Comparison of ENCODE assay signal across 1 cellular context in the genomic region with DNA sequence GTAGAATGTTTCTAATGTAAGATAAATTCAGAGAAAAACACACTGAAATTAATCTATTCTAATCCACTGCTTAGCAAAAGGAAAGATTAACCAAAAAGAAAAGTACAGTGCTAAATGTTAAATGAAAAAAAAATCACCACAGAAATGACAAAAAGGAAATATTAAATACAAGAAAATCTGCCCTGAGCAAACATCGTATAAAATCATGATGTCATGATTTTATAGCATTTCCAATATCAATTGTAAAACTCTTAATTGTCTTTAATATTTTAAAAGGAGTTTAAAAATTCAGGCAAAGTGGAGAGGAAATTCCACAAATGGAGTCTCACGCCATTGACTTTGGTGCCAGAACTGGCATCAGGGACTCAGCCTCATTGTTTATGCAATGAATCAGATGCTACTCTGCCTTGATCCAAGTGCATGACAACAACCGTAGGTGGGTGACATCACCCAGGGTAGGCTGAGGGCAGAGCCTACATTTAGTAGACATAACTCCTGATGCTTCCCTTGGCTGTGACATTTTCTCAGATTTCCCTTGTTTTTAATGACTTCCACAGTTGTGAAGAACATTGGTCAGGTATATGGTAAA.
TF ChIP-seq lines count a peak whose summit lies in the region.

No MANE protein-coding gene starts in this region.

TF ChIP-seq in H1, 55 proteins besides CTCF, POLR2A, EP300 and RAD21 (continued from another document):
- TF ChIP-seq RNF2 (IDR thresholded peaks at IDR 0.05; ENCODE audit: borderline replicate concordance, low read depth, low read length, missing control alignments, poor library complexity, severe bottlenecking), result no peak
- TF ChIP-seq, protein P1, sequence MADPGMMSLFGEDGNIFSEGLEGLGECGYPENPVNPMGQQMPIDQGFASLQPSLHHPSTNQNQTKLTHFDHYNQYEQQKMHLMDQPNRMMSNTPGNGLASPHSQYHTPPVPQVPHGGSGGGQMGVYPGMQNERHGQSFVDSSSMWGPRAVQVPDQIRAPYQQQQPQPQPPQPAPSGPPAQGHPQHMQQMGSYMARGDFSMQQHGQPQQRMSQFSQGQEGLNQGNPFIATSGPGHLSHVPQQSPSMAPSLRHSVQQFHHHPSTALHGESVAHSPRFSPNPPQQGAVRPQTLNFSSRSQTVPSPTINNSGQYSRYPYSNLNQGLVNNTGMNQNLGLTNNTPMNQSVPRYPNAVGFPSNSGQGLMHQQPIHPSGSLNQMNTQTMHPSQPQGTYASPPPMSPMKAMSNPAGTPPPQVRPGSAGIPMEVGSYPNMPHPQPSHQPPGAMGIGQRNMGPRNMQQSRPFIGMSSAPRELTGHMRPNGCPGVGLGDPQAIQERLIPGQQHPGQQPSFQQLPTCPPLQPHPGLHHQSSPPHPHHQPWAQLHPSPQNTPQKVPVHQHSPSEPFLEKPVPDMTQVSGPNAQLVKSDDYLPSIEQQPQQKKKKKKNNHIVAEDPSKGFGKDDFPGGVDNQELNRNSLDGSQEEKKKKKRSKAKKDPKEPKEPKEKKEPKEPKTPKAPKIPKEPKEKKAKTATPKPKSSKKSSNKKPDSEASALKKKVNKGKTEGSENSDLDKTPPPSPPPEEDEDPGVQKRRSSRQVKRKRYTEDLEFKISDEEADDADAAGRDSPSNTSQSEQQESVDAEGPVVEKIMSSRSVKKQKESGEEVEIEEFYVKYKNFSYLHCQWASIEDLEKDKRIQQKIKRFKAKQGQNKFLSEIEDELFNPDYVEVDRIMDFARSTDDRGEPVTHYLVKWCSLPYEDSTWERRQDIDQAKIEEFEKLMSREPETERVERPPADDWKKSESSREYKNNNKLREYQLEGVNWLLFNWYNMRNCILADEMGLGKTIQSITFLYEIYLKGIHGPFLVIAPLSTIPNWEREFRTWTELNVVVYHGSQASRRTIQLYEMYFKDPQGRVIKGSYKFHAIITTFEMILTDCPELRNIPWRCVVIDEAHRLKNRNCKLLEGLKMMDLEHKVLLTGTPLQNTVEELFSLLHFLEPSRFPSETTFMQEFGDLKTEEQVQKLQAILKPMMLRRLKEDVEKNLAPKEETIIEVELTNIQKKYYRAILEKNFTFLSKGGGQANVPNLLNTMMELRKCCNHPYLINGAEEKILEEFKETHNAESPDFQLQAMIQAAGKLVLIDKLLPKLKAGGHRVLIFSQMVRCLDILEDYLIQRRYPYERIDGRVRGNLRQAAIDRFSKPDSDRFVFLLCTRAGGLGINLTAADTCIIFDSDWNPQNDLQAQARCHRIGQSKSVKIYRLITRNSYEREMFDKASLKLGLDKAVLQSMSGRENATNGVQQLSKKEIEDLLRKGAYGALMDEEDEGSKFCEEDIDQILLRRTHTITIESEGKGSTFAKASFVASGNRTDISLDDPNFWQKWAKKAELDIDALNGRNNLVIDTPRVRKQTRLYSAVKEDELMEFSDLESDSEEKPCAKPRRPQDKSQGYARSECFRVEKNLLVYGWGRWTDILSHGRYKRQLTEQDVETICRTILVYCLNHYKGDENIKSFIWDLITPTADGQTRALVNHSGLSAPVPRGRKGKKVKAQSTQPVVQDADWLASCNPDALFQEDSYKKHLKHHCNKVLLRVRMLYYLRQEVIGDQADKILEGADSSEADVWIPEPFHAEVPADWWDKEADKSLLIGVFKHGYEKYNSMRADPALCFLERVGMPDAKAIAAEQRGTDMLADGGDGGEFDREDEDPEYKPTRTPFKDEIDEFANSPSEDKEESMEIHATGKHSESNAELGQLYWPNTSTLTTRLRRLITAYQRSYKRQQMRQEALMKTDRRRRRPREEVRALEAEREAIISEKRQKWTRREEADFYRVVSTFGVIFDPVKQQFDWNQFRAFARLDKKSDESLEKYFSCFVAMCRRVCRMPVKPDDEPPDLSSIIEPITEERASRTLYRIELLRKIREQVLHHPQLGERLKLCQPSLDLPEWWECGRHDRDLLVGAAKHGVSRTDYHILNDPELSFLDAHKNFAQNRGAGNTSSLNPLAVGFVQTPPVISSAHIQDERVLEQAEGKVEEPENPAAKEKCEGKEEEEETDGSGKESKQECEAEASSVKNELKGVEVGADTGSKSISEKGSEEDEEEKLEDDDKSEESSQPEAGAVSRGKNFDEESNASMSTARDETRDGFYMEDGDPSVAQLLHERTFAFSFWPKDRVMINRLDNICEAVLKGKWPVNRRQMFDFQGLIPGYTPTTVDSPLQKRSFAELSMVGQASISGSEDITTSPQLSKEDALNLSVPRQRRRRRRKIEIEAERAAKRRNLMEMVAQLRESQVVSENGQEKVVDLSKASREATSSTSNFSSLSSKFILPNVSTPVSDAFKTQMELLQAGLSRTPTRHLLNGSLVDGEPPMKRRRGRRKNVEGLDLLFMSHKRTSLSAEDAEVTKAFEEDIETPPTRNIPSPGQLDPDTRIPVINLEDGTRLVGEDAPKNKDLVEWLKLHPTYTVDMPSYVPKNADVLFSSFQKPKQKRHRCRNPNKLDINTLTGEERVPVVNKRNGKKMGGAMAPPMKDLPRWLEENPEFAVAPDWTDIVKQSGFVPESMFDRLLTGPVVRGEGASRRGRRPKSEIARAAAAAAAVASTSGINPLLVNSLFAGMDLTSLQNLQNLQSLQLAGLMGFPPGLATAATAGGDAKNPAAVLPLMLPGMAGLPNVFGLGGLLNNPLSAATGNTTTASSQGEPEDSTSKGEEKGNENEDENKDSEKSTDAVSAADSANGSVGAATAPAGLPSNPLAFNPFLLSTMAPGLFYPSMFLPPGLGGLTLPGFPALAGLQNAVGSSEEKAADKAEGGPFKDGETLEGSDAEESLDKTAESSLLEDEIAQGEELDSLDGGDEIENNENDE (IDR thresholded peaks at IDR 0.05; ENCODE audit: insufficient replicate concordance, low read length), result no peak
- TF ChIP-seq JUND (IDR thresholded peaks at IDR 0.05; ENCODE audit: low read length), result no peak
- no peak for TF ChIP-seq SP4 (IDR thresholded peaks at IDR 0.05; ENCODE audit: low read length)
- TF ChIP-seq SIN3A (conservative IDR thresholded peaks at IDR 0.05 in 1 of 2, IDR thresholded peaks at IDR 0.05 in 1 of 2; ENCODE audit: low read depth in 1 of 2, low read length in 2 of 2), result no peak
- TF ChIP-seq CREB1 (IDR thresholded peaks at IDR 0.05), result no peak
- TF ChIP-seq HDAC2 (IDR thresholded peaks at IDR 0.05; ENCODE audit: borderline replicate concordance in 1 of 2, low read depth in 2 of 2, low read length in 2 of 2), result no peak
- TF ChIP-seq GABPA (IDR thresholded peaks at IDR 0.05; ENCODE audit: borderline replicate concordance, insufficient read depth, low read length), result no peak
